8 cellular contexts compared by ENCODE assay signal in genomic region chr3:48684054-48684349, GRCh38. TPM values are rescaled to one million over a fixed set of nuclear protein-coding genes. Genes with fewer than 3 reads are reported as not detected.
A peak's percentile ranks its signal among the peaks of the same experiment; 100 is the strongest.
DNase-seq lines count a peak whose midpoint lies in the region; ATAC-seq and TF ChIP-seq lines count a peak whose summit lies in the region.

No MANE protein-coding gene starts in this region.

- no peak for TF ChIP-seq CTCF in tibial nerve (IDR thresholded peaks at IDR 0.05)

- no peak overlapping the region for H3K27ac Mint-ChIP-seq in activated naive CD4-positive, alpha-beta T cell treated with anti-CD3 and anti-CD28 coated beads for 36 hours
- peak overlapping the region; percentile 56 for H3K27ac Mint-ChIP-seq in activated T-helper 2 cell treated with anti-CD3 and anti-CD28 coated beads, Interferon-gamma antibody, Interleukin-2, Interleukin-4, amounts not matched to agents 10 μg/mL and 5 μg/mL and 100 μg/mL, durations not matched to agents 14 hours and 24 hours and 36 hours

- H3K4me1 ChIP-seq in tibial nerve = peaks cover 0 to 48% (median 18%) of the 10 kb centered on the region in 4 donors

- no peaks in the 10 kb centered on the region for H3K27me3 Mint-ChIP-seq in activated naive CD4-positive, alpha-beta T cell treated with anti-CD3 and anti-CD28 coated beads for 36 hours (ENCODE audit: low read depth)
- no peaks in the 10 kb centered on the region for H3K27me3 Mint-ChIP-seq in activated T-helper 2 cell treated with anti-CD3 and anti-CD28 coated beads, Interferon-gamma antibody, Interleukin-2, Interleukin-4, amounts not matched to agents 10 μg/mL and 5 μg/mL and 100 μg/mL, durations not matched to agents 14 hours and 24 hours and 36 hours (ENCODE audit: low read depth)

- peak overlapping the region; percentile 86 to 95 (median 92) for H3K27ac ChIP-seq in tibial nerve

- H3K9me3 Mint-ChIP-seq in activated naive CD4-positive, alpha-beta T cell treated with anti-CD3 and anti-CD28 coated beads for 36 hours = no peaks in the 10 kb centered on the region
- H3K9me3 Mint-ChIP-seq in activated T-helper 2 cell treated with anti-CD3 and anti-CD28 coated beads, Interferon-gamma antibody, Interleukin-2, Interleukin-4, amounts not matched to agents 10 μg/mL and 5 μg/mL and 100 μg/mL, durations not matched to agents 14 hours and 24 hours and 36 hours = no peaks in the 10 kb centered on the region

- intact Hi-C loops in activated naive CD4-positive, alpha-beta T cell treated with anti-CD3 and anti-CD28 coated beads for 36 hours (cut with micrococcal nuclease) = loop anchor here (2.0 kb wide), 3 partner anchors 49 to 125 kb away; partner anchors contain the start of genes SLC26A6 and UQCRC1
- intact Hi-C loops in activated T-helper 2 cell treated with anti-CD3 and anti-CD28 coated beads, Interferon-gamma antibody, Interleukin-2, Interleukin-4, amounts not matched to agents 10 μg/mL and 5 μg/mL and 100 μg/mL, durations not matched to agents 14 hours and 24 hours and 36 hours (cut with micrococcal nuclease) = loop anchor here (2.0 kb wide), 2 partner anchors 19 to 33 kb away; partner anchors contain the start of gene IP6K2

- no peak for ATAC-seq in GM19452 (IDR thresholded peaks at IDR 0.05; ENCODE audit: unreplicated experiment)

- H3K36me3 Mint-ChIP-seq in activated naive CD4-positive, alpha-beta T cell treated with anti-CD3 and anti-CD28 coated beads for 36 hours (ENCODE audit: low read depth) = peaks cover 18% of the 10 kb centered on the region
- H3K36me3 Mint-ChIP-seq in activated T-helper 2 cell treated with anti-CD3 and anti-CD28 coated beads, Interferon-gamma antibody, Interleukin-2, Interleukin-4, amounts not matched to agents 10 μg/mL and 5 μg/mL and 100 μg/mL, durations not matched to agents 14 hours and 24 hours and 36 hours (ENCODE audit: low read depth) = peaks cover 48% of the 10 kb centered on the region

- peak overlapping the region in 2 of 4 donors; percentile 16 to 92 for H3K4me3 ChIP-seq in tibial nerve

- no peaks in the 10 kb centered on the region for H3K27me3 ChIP-seq in tibial nerve

- DNase-seq in activated naive CD4-positive, alpha-beta T cell treated with anti-CD3 and anti-CD28 coated beads for 36 hours = no peak
- no peak for DNase-seq in activated naive CD4-positive, alpha-beta T cell treated with anti-CD3 and anti-CD28 coated beads, Interleukin-2, amount 50 U/mL, for 16 hours
- no peak for DNase-seq in activated T-helper 2 cell treated with anti-CD3 and anti-CD28 coated beads, Interferon-gamma antibody, Interleukin-2, Interleukin-4, amounts not matched to agents 10 μg/mL and 5 μg/mL and 100 μg/mL, durations not matched to agents 14 hours and 24 hours and 36 hours (ENCODE audit: low spot score)
- DNase-seq in iris pigment epithelial cell (ENCODE audit: low read depth) (peak; percentile 22), tibial nerve (ENCODE audit: low spot score in 2 of 2) (no peak), SKM-1 (lab: John Stamatoyannopoulos, UW; ENCODE audit: unreplicated experiment) (no peak)
- no peak for DNase-seq in activated CD8-positive, alpha-beta memory T cell treated with anti-CD3 and anti-CD28 coated beads, Interleukin-2, amount 50 U/mL, for 48 hours

- peaks cover 4 to 58% (median 32%) of the 10 kb centered on the region in 3 donors for H3K36me3 ChIP-seq in tibial nerve

- no peak for TF ChIP-seq POLR2A in tibial nerve (IDR thresholded peaks at IDR 0.05)

- CTCF ChIA-PET in activated naive CD4-positive, alpha-beta T cell treated with anti-CD3 and anti-CD28 coated beads for 36 hours (lab: Charles Lee) = interaction anchor here (0.5 to 1.3 kb wide), 3 partner anchors 24 to 450 kb away, joined by 3 to 7 read pairs (median 3); partner anchors contain the start of gene PFKFB4

- no peaks in the 10 kb centered on the region for H3K9me3 ChIP-seq in tibial nerve

- 42% methylated on average over 8 of the region's 8 CpGs for WGBS in tibial nerve, 2 donors

- H3K4me1 Mint-ChIP-seq in activated naive CD4-positive, alpha-beta T cell treated with anti-CD3 and anti-CD28 coated beads for 36 hours (ENCODE audit: low read depth) = peaks cover 31% of the 10 kb centered on the region
- H3K4me1 Mint-ChIP-seq in activated T-helper 2 cell treated with anti-CD3 and anti-CD28 coated beads, Interferon-gamma antibody, Interleukin-2, Interleukin-4, amounts not matched to agents 10 μg/mL and 5 μg/mL and 100 μg/mL, durations not matched to agents 14 hours and 24 hours and 36 hours (ENCODE audit: low read depth) = peaks cover 17% of the 10 kb centered on the region

- H3K4me3 Mint-ChIP-seq in activated naive CD4-positive, alpha-beta T cell treated with anti-CD3 and anti-CD28 coated beads for 36 hours = peak overlapping the region; percentile 32
- peak overlapping the region; percentile 95 for H3K4me3 Mint-ChIP-seq in activated T-helper 2 cell treated with anti-CD3 and anti-CD28 coated beads, Interferon-gamma antibody, Interleukin-2, Interleukin-4, amounts not matched to agents 10 μg/mL and 5 μg/mL and 100 μg/mL, durations not matched to agents 14 hours and 24 hours and 36 hours (ENCODE audit: low read depth)

- no peak for TF ChIP-seq EP300 in tibial nerve (IDR thresholded peaks at IDR 0.05)

RNA-seq across cellular contexts. Expression of gene NCKIPSD, which starts 1.7 kb away (rescaled TPM):
- total RNA-seq in activated naive CD4-positive, alpha-beta T cell treated with anti-CD3 and anti-CD28 coated beads for 36 hours = 10 to 100 TPM; 27.3 to 28.7 TPM
- total RNA-seq in activated T-helper 2 cell treated with anti-CD3 and anti-CD28 coated beads, Interferon-gamma antibody, Interleukin-2, Interleukin-4, amounts not matched to agents 10 μg/mL and 5 μg/mL and 100 μg/mL, durations not matched to agents 14 hours and 24 hours and 36 hours = 49.8 and 51.4 TPM in 2 replicates
- total RNA-seq in tibial nerve = 10 to 100 TPM; 32.4 to 88.5 (median 51.8) TPM

RNA-seq across cellular contexts. Expression of gene CELSR3, which starts 21.3 kb away (rescaled TPM):
- total RNA-seq in activated naive CD4-positive, alpha-beta T cell treated with anti-CD3 and anti-CD28 coated beads for 36 hours = 1 to 10 TPM; 4.9 to 5.1 TPM
- 16.0 and 16.5 TPM in 2 replicates for total RNA-seq in activated T-helper 2 cell treated with anti-CD3 and anti-CD28 coated beads, Interferon-gamma antibody, Interleukin-2, Interleukin-4, amounts not matched to agents 10 μg/mL and 5 μg/mL and 100 μg/mL, durations not matched to agents 14 hours and 24 hours and 36 hours
- 10 to 100 TPM in 1 of 4 donors, 1 to 10 TPM in 2, under 1 TPM in 1; 0.87 to 13.5 (median 1.5) TPM for total RNA-seq in tibial nerve

RNA-seq across cellular contexts. Expression of gene IP6K2, which starts 33.0 kb away (rescaled TPM):
- total RNA-seq in activated naive CD4-positive, alpha-beta T cell treated with anti-CD3 and anti-CD28 coated beads for 36 hours = 10 to 100 TPM; 64.3 to 68.3 TPM
- 65.4 and 68.2 TPM in 2 replicates for total RNA-seq in activated T-helper 2 cell treated with anti-CD3 and anti-CD28 coated beads, Interferon-gamma antibody, Interleukin-2, Interleukin-4, amounts not matched to agents 10 μg/mL and 5 μg/mL and 100 μg/mL, durations not matched to agents 14 hours and 24 hours and 36 hours
- 100 to 1,000 TPM; 130 to 202 (median 171) TPM for total RNA-seq in tibial nerve

RNA-seq across cellular contexts. Expression of gene SLC26A6, which starts 48.7 kb away (rescaled TPM):
- total RNA-seq in activated naive CD4-positive, alpha-beta T cell treated with anti-CD3 and anti-CD28 coated beads for 36 hours = 10 to 100 TPM; 24.3 to 24.7 TPM
- total RNA-seq in activated T-helper 2 cell treated with anti-CD3 and anti-CD28 coated beads, Interferon-gamma antibody, Interleukin-2, Interleukin-4, amounts not matched to agents 10 μg/mL and 5 μg/mL and 100 μg/mL, durations not matched to agents 14 hours and 24 hours and 36 hours = 85.1 and 89.6 TPM in 2 replicates
- total RNA-seq in tibial nerve = 10 to 100 TPM; 13.8 to 26.4 (median 15.9) TPM
